Comparison of ENCODE assay signal across 20 cellular contexts in the genomic region with DNA sequence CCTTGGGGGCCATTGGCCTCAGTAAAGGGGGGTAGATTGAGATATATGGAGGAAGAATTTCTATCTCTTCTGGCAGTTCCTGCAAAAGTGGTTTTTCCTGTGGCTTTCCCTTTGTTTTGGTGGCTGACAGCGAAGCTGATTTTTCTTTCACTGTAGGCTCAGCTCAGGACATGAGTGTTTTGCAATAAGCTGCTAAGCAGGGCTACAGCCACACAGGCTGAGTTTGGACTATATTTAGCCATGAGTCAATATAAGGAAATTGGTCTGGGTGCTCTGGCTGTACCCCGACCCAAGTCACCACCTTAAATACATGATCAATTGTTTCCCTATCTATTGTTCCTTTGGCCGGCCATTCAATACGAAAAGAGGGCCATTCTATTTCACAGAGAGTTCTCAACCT.
A peak's percentile ranks its signal among the peaks of the same experiment; 100 is the strongest.
DNase-seq lines count a peak whose midpoint lies in the region; ATAC-seq lines count a peak whose summit lies in the region.
"Had no signal": no experiment of that assay in that cellular context is flagged by ENCODE, and none has a peak within 500 bp of the region (broad histone marks: within the 10 kb centered on the region; RNA-seq: fewer than 3 reads in every experiment).

No MANE protein-coding gene starts in this region.

- POLR2A ChIA-PET in activated CD8-positive, alpha-beta T cell treated with anti-CD3 and anti-CD28 coated beads, Interleukin-2, amount 10 ng/mL, durations not matched to agents 7 days and 5 days (lab: Charles Lee), result no interaction called here

- CTCF ChIA-PET in activated CD8-positive, alpha-beta T cell treated with anti-CD3 and anti-CD28 coated beads, Interleukin-2, amount 10 ng/mL, durations not matched to agents 7 days and 5 days (lab: Charles Lee), result no interaction called here

- no peak overlapping the region for H3K4me3 Mint-ChIP-seq in activated CD8-positive, alpha-beta T cell treated with anti-CD3 and anti-CD28 coated beads, Interleukin-2, amount 10 ng/mL, durations not matched to agents 7 days and 5 days
- H3K4me3 Mint-ChIP-seq: activated naive CD8-positive, alpha-beta T cell treated with anti-CD3 and anti-CD28 coated beads, Interleukin-2, amount 10 ng/mL, durations not matched to agents 7 days and 5 days; activated T-cell treated with anti-CD3 and anti-CD28 coated beads, Interleukin-2, amount 50 U/mL, for 4 hours; CD8-positive, alpha-beta memory T cell had no signal

- H3K9me3 Mint-ChIP-seq in activated CD8-positive, alpha-beta T cell treated with anti-CD3 and anti-CD28 coated beads, Interleukin-2, amount 10 ng/mL, durations not matched to agents 7 days and 5 days (ENCODE audit: insufficient read depth), result peaks cover 9% of the 10 kb centered on the region
- H3K9me3 Mint-ChIP-seq: activated naive CD8-positive, alpha-beta T cell treated with anti-CD3 and anti-CD28 coated beads, Interleukin-2, amount 10 ng/mL, durations not matched to agents 7 days and 5 days had no signal

- DNase-seq in GF-D8 (lab: John Stamatoyannopoulos, UW) (peak; percentile 20), NOMO-1 treated with DMSO at 0.1 percent for 48 hours (lab: John Stamatoyannopoulos, UW; ENCODE audit: unreplicated experiment) (peak; percentile 33), cerebellar cortex (ENCODE audit: low spot score) (peak; percentile 18), non-pigmented ciliary epithelial cell (ENCODE audit: low read depth) (peak; percentile 23)
- no peak for DNase-seq in activated CD8-positive, alpha-beta T cell treated with anti-CD3 and anti-CD28 coated beads, Interleukin-2, amount 10 ng/mL, durations not matched to agents 7 days and 5 days
- DNase-seq in activated effector memory CD4-positive, alpha-beta T cell treated with anti-CD3 and anti-CD28 coated beads, Interleukin-2, amount 50 U/mL, for 16 hours, result no peak
- DNase-seq: activated CD4-positive, alpha-beta T cell treated with anti-CD3 and anti-CD28 coated beads, Interleukin-2, amount 50 U/mL, for 48 hours; activated naive CD8-positive, alpha-beta T cell treated with anti-CD3 and anti-CD28 coated beads, Interleukin-2, amount 10 ng/mL, durations not matched to agents 7 days and 5 days; activated T-cell treated with anti-CD3 and anti-CD28 coated beads, Interleukin-2, amount 50 U/mL, for 4 hours; CD8-positive, alpha-beta memory T cell; esophagus squamous epithelium; hypothalamus; kidney glomerular epithelial cell; NCI-H1105 treated with DMSO at 0.1 percent for 48 hours; NCI-H69; Peyer's patch; right cardiac atrium; stimulated activated CD4-positive, alpha-beta T cell treated with anti-CD3 and anti-CD28 coated beads, Interleukin-1b, Interleukin-23, amount 100 ng/mL, for 48 hours had no signal

- H3K27me3 Mint-ChIP-seq in activated CD8-positive, alpha-beta T cell treated with anti-CD3 and anti-CD28 coated beads, Interleukin-2, amount 10 ng/mL, durations not matched to agents 7 days and 5 days (ENCODE audit: low read depth), result no peaks in the 10 kb centered on the region
- H3K27me3 Mint-ChIP-seq: activated naive CD8-positive, alpha-beta T cell treated with anti-CD3 and anti-CD28 coated beads, Interleukin-2, amount 10 ng/mL, durations not matched to agents 7 days and 5 days; CD8-positive, alpha-beta memory T cell had no signal

- no peaks in the 10 kb centered on the region for H3K4me1 Mint-ChIP-seq in activated CD8-positive, alpha-beta T cell treated with anti-CD3 and anti-CD28 coated beads, Interleukin-2, amount 10 ng/mL, durations not matched to agents 7 days and 5 days (ENCODE audit: low read depth)
- H3K4me1 Mint-ChIP-seq: activated naive CD8-positive, alpha-beta T cell treated with anti-CD3 and anti-CD28 coated beads, Interleukin-2, amount 10 ng/mL, durations not matched to agents 7 days and 5 days; CD8-positive, alpha-beta memory T cell had no signal

- no peaks in the 10 kb centered on the region for H3K36me3 Mint-ChIP-seq in activated CD8-positive, alpha-beta T cell treated with anti-CD3 and anti-CD28 coated beads, Interleukin-2, amount 10 ng/mL, durations not matched to agents 7 days and 5 days (ENCODE audit: low read depth)
- H3K36me3 Mint-ChIP-seq: activated naive CD8-positive, alpha-beta T cell treated with anti-CD3 and anti-CD28 coated beads, Interleukin-2, amount 10 ng/mL, durations not matched to agents 7 days and 5 days; CD8-positive, alpha-beta memory T cell had no signal

- no peak for ATAC-seq in activated CD8-positive, alpha-beta T cell treated with anti-CD3 and anti-CD28 coated beads, Interleukin-2, amount 10 ng/mL, durations not matched to agents 7 days and 5 days
- no peak for ATAC-seq in GM18861 (IDR thresholded peaks at IDR 0.05; ENCODE audit: unreplicated experiment)
- no peak for ATAC-seq in HG03432 (IDR thresholded peaks at IDR 0.05; ENCODE audit: unreplicated experiment)
- ATAC-seq: activated T-cell treated with anti-CD3 and anti-CD28 coated beads, Interleukin-2, amount 50 U/mL, for 4 hours; right cardiac atrium had no signal

- H3K27ac Mint-ChIP-seq in activated CD8-positive, alpha-beta T cell treated with anti-CD3 and anti-CD28 coated beads, Interleukin-2, amount 10 ng/mL, durations not matched to agents 7 days and 5 days, result no peak overlapping the region
- H3K27ac Mint-ChIP-seq: activated naive CD8-positive, alpha-beta T cell treated with anti-CD3 and anti-CD28 coated beads, Interleukin-2, amount 10 ng/mL, durations not matched to agents 7 days and 5 days; CD8-positive, alpha-beta memory T cell had no signal

Comparison
In these comparisons a context has a peak if more than half of its experiments do, and no peak if none do; other contexts are left out.
1. DNase-seq: peak in GF-D8 (single experiment), NOMO-1 treated with DMSO at 0.1 percent for 48 hours (single experiment), cerebellar cortex (single experiment) and non-pigmented ciliary epithelial cell (single experiment); none in activated CD8-positive, alpha-beta T cell treated with anti-CD3 and anti-CD28 coated beads, Interleukin-2, amount 10 ng/mL, durations not matched to agents 7 days and 5 days (single experiment) and activated effector memory CD4-positive, alpha-beta T cell treated with anti-CD3 and anti-CD28 coated beads, Interleukin-2, amount 50 U/mL, for 16 hours (single experiment).